In genomic region chr11:45282070-45282469, GRCh38 we compare ENCODE assay signal across 27 cellular contexts. TPM values are rescaled to one million over a fixed set of nuclear protein-coding genes. Genes with fewer than 3 reads are reported as not detected.
"Had no signal": no experiment of that assay in that cellular context is flagged by ENCODE, and none has a peak within 500 bp of the region (broad histone marks: within the 10 kb centered on the region; RNA-seq: fewer than 3 reads in every experiment).

No MANE protein-coding gene starts in this region.

- H3K4me2 ChIP-seq: smooth muscle cell had no signal

- H3K9ac ChIP-seq: parathyroid adenoma had no signal

- H3K27ac Mint-ChIP-seq: activated B cell treated with CpG ODN at 0.5 μM for 24 hours; activated CD4-positive, alpha-beta T cell treated with anti-CD3 and anti-CD28 coated beads for 36 hours; activated naive CD8-positive, alpha-beta T cell treated with anti-CD3 and anti-CD28 coated beads, Interleukin-2, amount 10 ng/mL, durations not matched to agents 7 days and 5 days; activated T-helper 2 cell treated with anti-CD3 and anti-CD28 coated beads, Interferon-gamma antibody, Interleukin-2, Interleukin-4, amounts not matched to agents 10 μg/mL and 5 μg/mL and 100 μg/mL, durations not matched to agents 14 hours and 24 hours and 36 hours; naive thymus-derived CD4-positive, alpha-beta T cell; stimulated activated naive B cell treated with anti-CD40 and anti-IgM and Interleukin-4, amounts not matched to agents 10 μg/mL and 1 μg/mL and 100 μg/mL, for 72 hours; T-helper 17 cell had no signal

- DNase-seq: activated B cell treated with CpG ODN at 0.5 μM for 24 hours; activated CD4-positive, alpha-beta T cell treated with anti-CD3 and anti-CD28 coated beads for 36 hours; activated CD4-positive, alpha-beta T cell treated with anti-CD3 and anti-CD28 coated beads, Interleukin-2, amount 50 U/mL, for 48 hours; activated CD8-positive, alpha-beta memory T cell treated with anti-CD3 and anti-CD28 coated beads, Interleukin-2, amount 50 U/mL, for 48 hours; activated naive CD4-positive, alpha-beta T cell treated with Interleukin-2 at 50 U/mL for 16 hours; activated naive CD8-positive, alpha-beta T cell treated with anti-CD3 and anti-CD28 coated beads, Interleukin-2, amount 10 ng/mL, durations not matched to agents 7 days and 5 days; activated T-cell treated with anti-CD3 and anti-CD28 coated beads, Interleukin-2, amount 50 U/mL, for 4 hours; amniotic stem cell; colonic mucosa; dorsolateral prefrontal cortex; glutamatergic neuron; hippocampal formation; naive thymus-derived CD4-positive, alpha-beta T cell; sigmoid colon; stimulated activated CD4-positive, alpha-beta T cell treated with anti-CD3 and anti-CD28 coated beads, Interleukin-15, amount 100 ng/mL, for 24 hours; stimulated activated naive B cell treated with anti-CD40 and anti-IgM and Interleukin-4, amounts not matched to agents 10 μg/mL and 1 μg/mL and 100 μg/mL, for 72 hours; T-helper 17 cell had no signal

- ATAC-seq: activated CD4-positive, alpha-beta T cell treated with anti-CD3 and anti-CD28 coated beads for 36 hours; activated T-cell treated with anti-CD3 and anti-CD28 coated beads, Interleukin-2, amount 50 U/mL, for 4 hours; left lobe of liver; naive thymus-derived CD4-positive, alpha-beta T cell; stimulated activated naive B cell treated with anti-CD40 and anti-IgM and Interleukin-4, amounts not matched to agents 10 μg/mL and 1 μg/mL and 100 μg/mL, for 72 hours; T-helper 17 cell had no signal

- H3K9me3 ChIP-seq: colonic mucosa, sigmoid colon had no signal

- H3K27ac ChIP-seq: colonic mucosa, esophagus muscularis mucosa, parathyroid adenoma, sigmoid colon had no signal

- H3K36me3 Mint-ChIP-seq: activated naive CD8-positive, alpha-beta T cell treated with anti-CD3 and anti-CD28 coated beads, Interleukin-2, amount 10 ng/mL, durations not matched to agents 7 days and 5 days; stimulated activated naive B cell treated with anti-CD40 and anti-IgM and Interleukin-4, amounts not matched to agents 10 μg/mL and 1 μg/mL and 100 μg/mL, for 72 hours had no signal

- H3K4me1 Mint-ChIP-seq: activated B cell treated with CpG ODN at 0.5 μM for 24 hours; activated CD4-positive, alpha-beta T cell treated with anti-CD3 and anti-CD28 coated beads for 36 hours had no signal

- H3K4me1 ChIP-seq: colonic mucosa, parathyroid adenoma had no signal

- H3K9me3 Mint-ChIP-seq: activated T-helper 2 cell treated with anti-CD3 and anti-CD28 coated beads, Interferon-gamma antibody, Interleukin-2, Interleukin-4, amounts not matched to agents 10 μg/mL and 5 μg/mL and 100 μg/mL, durations not matched to agents 14 hours and 24 hours and 36 hours had no signal

- H2AFZ ChIP-seq: parathyroid adenoma had no signal

- H3K4me3 Mint-ChIP-seq: activated B cell treated with CpG ODN at 0.5 μM for 24 hours; activated CD4-positive, alpha-beta T cell treated with anti-CD3 and anti-CD28 coated beads for 36 hours; activated naive CD8-positive, alpha-beta T cell treated with anti-CD3 and anti-CD28 coated beads, Interleukin-2, amount 10 ng/mL, durations not matched to agents 7 days and 5 days; activated T-cell treated with anti-CD3 and anti-CD28 coated beads, Interleukin-2, amount 50 U/mL, for 4 hours; naive thymus-derived CD4-positive, alpha-beta T cell; stimulated activated naive B cell treated with anti-CD40 and anti-IgM and Interleukin-4, amounts not matched to agents 10 μg/mL and 1 μg/mL and 100 μg/mL, for 72 hours; T-helper 17 cell had no signal

- H3K36me3 ChIP-seq: colonic mucosa, esophagus muscularis mucosa, sigmoid colon had no signal

- H3K4me3 ChIP-seq: colonic mucosa, dorsolateral prefrontal cortex, esophagus muscularis mucosa, lung, sigmoid colon, smooth muscle cell had no signal

RNA-seq across cellular contexts. Expression of gene SYT13, which starts 4.1 kb away (rescaled TPM):
- total RNA-seq: activated B cell treated with CpG ODN at 0.5 μM for 24 hours; activated CD4-positive, alpha-beta T cell treated with anti-CD3 and anti-CD28 coated beads for 36 hours; activated CD8-positive, alpha-beta memory T cell treated with anti-CD3 and anti-CD28 coated beads for 36 hours; activated naive CD8-positive, alpha-beta T cell treated with anti-CD3 and anti-CD28 coated beads, Interleukin-2, amount 10 ng/mL, durations not matched to agents 7 days and 5 days; activated T-helper 2 cell treated with anti-CD3 and anti-CD28 coated beads, Interferon-gamma antibody, Interleukin-2, Interleukin-4, amounts not matched to agents 10 μg/mL and 5 μg/mL and 100 μg/mL, durations not matched to agents 14 hours and 24 hours and 36 hours; bronchial epithelial cell; mesenteric fat pad; naive thymus-derived CD4-positive, alpha-beta T cell; ureter had no signal
- polyA plus RNA-seq: naive thymus-derived CD4-positive, alpha-beta T cell had no signal
